ENCODE assay signal across 8 cellular contexts in genomic region chr14:50954811-50955372, GRCh38. TPM values are rescaled to one million over a fixed set of nuclear protein-coding genes. Genes with fewer than 3 reads are reported as not detected.
DNase-seq lines count a peak whose midpoint lies in the region; ATAC-seq and TF ChIP-seq lines count a peak whose summit lies in the region.

No MANE protein-coding gene starts in this region.

- CTCF ChIA-PET in activated naive CD4-positive, alpha-beta T cell treated with anti-CD3 and anti-CD28 coated beads for 36 hours (lab: Charles Lee), result interaction anchor here (0.8 to 1.9 kb wide), 4 partner anchors 18 to 264 kb away, joined by 3 to 5 read pairs (median 4); partner anchors contain the start of gene TRIM9

- H3K9me3 Mint-ChIP-seq in activated naive CD4-positive, alpha-beta T cell treated with anti-CD3 and anti-CD28 coated beads for 36 hours, result no peaks in the 10 kb centered on the region

- H3K4me3 ChIP-seq in retinal pigment epithelial cell (ENCODE audit: low read length), result no peak overlapping the region

- no peak overlapping the region for H3K27ac ChIP-seq in VCaP

- DNase-seq in NCI-H2107 treated with DMSO at 0.1 percent for 48 hours (lab: John Stamatoyannopoulos, UW; ENCODE audit: unreplicated experiment) (peak; percentile 19), NCI-H2107 (lab: John Stamatoyannopoulos, UW) (no peak), M059J (ENCODE audit: low read depth) (peak; percentile 73), Right ventricle myocardium superior (no peak), retinal pigment epithelial cell (ENCODE audit: low read depth) (no peak)
- no peak for DNase-seq in activated naive CD4-positive, alpha-beta T cell treated with anti-CD3 and anti-CD28 coated beads for 36 hours
- DNase-seq in activated CD4-positive, alpha-beta T cell treated with anti-CD3 and anti-CD28 coated beads, Interleukin-2, amount 50 U/mL, for 1 hour, result no peak

- H3K36me3 Mint-ChIP-seq in activated naive CD4-positive, alpha-beta T cell treated with anti-CD3 and anti-CD28 coated beads for 36 hours (ENCODE audit: low read depth), result no peaks in the 10 kb centered on the region

- ATAC-seq in Right ventricle myocardium superior (ENCODE audit: poor library complexity), result peak; percentile 75

- peaks cover 6% of the 10 kb centered on the region for H3K4me1 Mint-ChIP-seq in activated naive CD4-positive, alpha-beta T cell treated with anti-CD3 and anti-CD28 coated beads for 36 hours (ENCODE audit: low read depth)

- peak; percentile 79 for TF ChIP-seq CTCF in VCaP (conservative IDR thresholded peaks at IDR 0.05)
- TF ChIP-seq CTCF in retinal pigment epithelial cell (conservative IDR thresholded peaks at IDR 0.05; ENCODE audit: low read depth, low read length), result peak; percentile 83

- H3K27ac Mint-ChIP-seq in activated naive CD4-positive, alpha-beta T cell treated with anti-CD3 and anti-CD28 coated beads for 36 hours, result no peak overlapping the region

- no peaks in the 10 kb centered on the region for H3K27me3 Mint-ChIP-seq in activated naive CD4-positive, alpha-beta T cell treated with anti-CD3 and anti-CD28 coated beads for 36 hours (ENCODE audit: low read depth)

- H3K4me3 Mint-ChIP-seq in activated naive CD4-positive, alpha-beta T cell treated with anti-CD3 and anti-CD28 coated beads for 36 hours, result no peak overlapping the region

- intact Hi-C loops in Right ventricle myocardium superior (cut with DNase I), result loop anchor here (10.0 kb wide), 1 partner anchor 270 kb away; no protein-coding TSS in a partner anchor
- intact Hi-C loops in activated naive CD4-positive, alpha-beta T cell treated with anti-CD3 and anti-CD28 coated beads for 36 hours (cut with micrococcal nuclease), result loop anchor here (1.0 to 5.0 kb wide), 6 partner anchors 78 to 825 kb away; partner anchors contain the start of genes FRMD6 and TRIM9

RNA-seq across cellular contexts. Expression of gene PYGL, which starts 10.6 kb away (rescaled TPM):
- 44.9 and 75.8 TPM in 2 replicates for total RNA-seq in M059J (2014; rRNA removed; shearing (Covaris generic))
- total RNA-seq in Right ventricle myocardium superior, result 8.3 TPM
- total RNA-seq in activated naive CD4-positive, alpha-beta T cell treated with anti-CD3 and anti-CD28 coated beads for 36 hours, result under 1 TPM; 0.37 to 0.38 TPM

Comparison
In these comparisons a context has a peak if more than half of its experiments do, and no peak if none do; other contexts are left out.
1. DNase-seq: peak in NCI-H2107 treated with DMSO at 0.1 percent for 48 hours (single experiment) and M059J (single experiment); none in NCI-H2107 (single experiment), Right ventricle myocardium superior (single experiment), retinal pigment epithelial cell (single experiment), activated naive CD4-positive, alpha-beta T cell treated with anti-CD3 and anti-CD28 coated beads for 36 hours (single experiment) and activated CD4-positive, alpha-beta T cell treated with anti-CD3 and anti-CD28 coated beads, Interleukin-2, amount 50 U/mL, for 1 hour (single experiment).